Comparison of ENCODE assay signal across 1 cellular context in the genomic region with DNA sequence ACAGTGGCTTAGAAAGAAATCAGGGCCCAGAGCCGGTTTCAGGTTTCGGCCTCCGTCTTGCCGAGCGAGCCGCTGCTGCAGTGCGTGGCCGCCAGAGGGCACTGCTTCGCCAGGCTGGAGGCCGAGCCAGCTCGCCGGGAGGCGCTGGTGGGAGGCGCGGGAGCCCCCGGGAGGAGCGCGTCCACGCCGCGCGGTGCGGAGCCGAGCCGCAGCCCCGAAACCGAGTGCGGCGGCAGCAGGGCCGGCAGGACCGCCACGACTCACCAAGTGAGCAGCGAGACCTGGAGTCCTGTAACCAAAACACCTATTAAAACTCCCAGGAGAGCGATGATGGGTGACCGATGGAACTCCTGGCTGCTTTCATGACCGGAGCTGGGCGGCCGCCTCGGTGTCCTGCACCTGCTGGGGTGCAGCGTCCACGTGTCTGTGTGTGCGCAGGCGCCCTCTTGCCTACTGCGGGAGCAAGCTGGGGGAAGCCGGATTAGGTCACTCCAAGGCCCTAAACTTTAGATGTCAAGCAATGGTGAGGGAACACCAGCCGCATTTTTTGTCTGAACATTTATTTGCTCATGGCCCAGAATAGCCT.
TF ChIP-seq lines count a peak whose summit lies in the region.

No MANE protein-coding gene starts in this region.

TF ChIP-seq in HepG2, 621 proteins besides CTCF, POLR2A, EP300 and RAD21 (continued from another document and continues in another):
- TF ChIP-seq, protein P1, sequence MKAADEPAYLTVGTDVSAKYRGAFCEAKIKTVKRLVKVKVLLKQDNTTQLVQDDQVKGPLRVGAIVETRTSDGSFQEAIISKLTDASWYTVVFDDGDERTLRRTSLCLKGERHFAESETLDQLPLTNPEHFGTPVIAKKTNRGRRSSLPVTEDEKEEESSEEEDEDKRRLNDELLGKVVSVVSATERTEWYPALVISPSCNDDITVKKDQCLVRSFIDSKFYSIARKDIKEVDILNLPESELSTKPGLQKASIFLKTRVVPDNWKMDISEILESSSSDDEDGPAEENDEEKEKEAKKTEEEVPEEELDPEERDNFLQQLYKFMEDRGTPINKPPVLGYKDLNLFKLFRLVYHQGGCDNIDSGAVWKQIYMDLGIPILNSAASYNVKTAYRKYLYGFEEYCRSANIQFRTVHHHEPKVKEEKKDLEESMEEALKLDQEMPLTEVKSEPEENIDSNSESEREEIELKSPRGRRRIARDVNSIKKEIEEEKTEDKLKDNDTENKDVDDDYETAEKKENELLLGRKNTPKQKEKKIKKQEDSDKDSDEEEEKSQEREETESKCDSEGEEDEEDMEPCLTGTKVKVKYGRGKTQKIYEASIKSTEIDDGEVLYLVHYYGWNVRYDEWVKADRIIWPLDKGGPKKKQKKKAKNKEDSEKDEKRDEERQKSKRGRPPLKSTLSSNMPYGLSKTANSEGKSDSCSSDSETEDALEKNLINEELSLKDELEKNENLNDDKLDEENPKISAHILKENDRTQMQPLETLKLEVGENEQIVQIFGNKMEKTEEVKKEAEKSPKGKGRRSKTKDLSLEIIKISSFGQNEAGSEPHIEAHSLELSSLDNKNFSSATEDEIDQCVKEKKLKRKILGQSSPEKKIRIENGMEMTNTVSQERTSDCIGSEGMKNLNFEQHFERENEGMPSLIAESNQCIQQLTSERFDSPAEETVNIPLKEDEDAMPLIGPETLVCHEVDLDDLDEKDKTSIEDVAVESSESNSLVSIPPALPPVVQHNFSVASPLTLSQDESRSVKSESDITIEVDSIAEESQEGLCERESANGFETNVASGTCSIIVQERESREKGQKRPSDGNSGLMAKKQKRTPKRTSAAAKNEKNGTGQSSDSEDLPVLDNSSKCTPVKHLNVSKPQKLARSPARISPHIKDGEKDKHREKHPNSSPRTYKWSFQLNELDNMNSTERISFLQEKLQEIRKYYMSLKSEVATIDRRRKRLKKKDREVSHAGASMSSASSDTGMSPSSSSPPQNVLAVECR (CRISPR knock-in tag; IDR thresholded peaks at IDR 0.05; ENCODE audit: borderline replicate concordance): peak; percentile 34; the same call in 1 of the 2 replicates
- TF ChIP-seq PHF21A (CRISPR knock-in tag; IDR thresholded peaks at IDR 0.05): 0 out of 2 replicates have a peak, but pooled peaks have one; percentile 48
- peak; percentile 24; the same call in 1 of the 2 replicates for TF ChIP-seq ZNF24 (IDR thresholded peaks at IDR 0.05)
- 0 out of 2 replicates have a peak, but pooled peaks have one; percentile 32 for TF ChIP-seq CBX5 (CRISPR knock-in tag; IDR thresholded peaks at IDR 0.05; ENCODE audit: borderline replicate concordance)
- TF ChIP-seq ZNF337 (CRISPR knock-in tag; IDR thresholded peaks at IDR 0.05; ENCODE audit: borderline replicate concordance, low read depth): no peak
- peak; percentile 30 for TF ChIP-seq TBL1XR1 (IDR thresholded peaks at IDR 0.05; ENCODE audit: borderline replicate concordance, low read length, partially characterized antibody)
- TF ChIP-seq RXRA (CRISPR knock-in tag; IDR thresholded peaks at IDR 0.05): peak; percentile 20; the same call in 1 of the 2 replicates
- TF ChIP-seq HOXA3 (CRISPR knock-in tag; IDR thresholded peaks at IDR 0.05): peak; percentile 62; the same call in 1 of the 2 replicates
- TF ChIP-seq, protein P2, sequence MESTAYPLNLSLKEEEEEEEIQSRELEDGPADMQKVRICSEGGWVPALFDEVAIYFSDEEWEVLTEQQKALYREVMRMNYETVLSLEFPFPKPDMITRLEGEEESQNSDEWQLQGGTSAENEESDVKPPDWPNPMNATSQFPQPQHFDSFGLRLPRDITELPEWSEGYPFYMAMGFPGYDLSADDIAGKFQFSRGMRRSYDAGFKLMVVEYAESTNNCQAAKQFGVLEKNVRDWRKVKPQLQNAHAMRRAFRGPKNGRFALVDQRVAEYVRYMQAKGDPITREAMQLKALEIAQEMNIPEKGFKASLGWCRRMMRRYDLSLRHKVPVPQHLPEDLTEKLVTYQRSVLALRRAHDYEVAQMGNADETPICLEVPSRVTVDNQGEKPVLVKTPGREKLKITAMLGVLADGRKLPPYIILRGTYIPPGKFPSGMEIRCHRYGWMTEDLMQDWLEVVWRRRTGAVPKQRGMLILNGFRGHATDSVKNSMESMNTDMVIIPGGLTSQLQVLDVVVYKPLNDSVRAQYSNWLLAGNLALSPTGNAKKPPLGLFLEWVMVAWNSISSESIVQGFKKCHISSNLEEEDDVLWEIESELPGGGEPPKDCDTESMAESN (CRISPR knock-in tag; conservative IDR thresholded peaks at IDR 0.05): peak; percentile 73
- TF ChIP-seq SNAPC2 (CRISPR knock-in tag; IDR thresholded peaks at IDR 0.05): 0 out of 2 replicates have a peak, but pooled peaks have one; percentile 54
- 0 out of 2 replicates have a peak, but pooled peaks have one; percentile 49 for TF ChIP-seq TOPORS (CRISPR knock-in tag; IDR thresholded peaks at IDR 0.05)
- TF ChIP-seq, protein P3, sequence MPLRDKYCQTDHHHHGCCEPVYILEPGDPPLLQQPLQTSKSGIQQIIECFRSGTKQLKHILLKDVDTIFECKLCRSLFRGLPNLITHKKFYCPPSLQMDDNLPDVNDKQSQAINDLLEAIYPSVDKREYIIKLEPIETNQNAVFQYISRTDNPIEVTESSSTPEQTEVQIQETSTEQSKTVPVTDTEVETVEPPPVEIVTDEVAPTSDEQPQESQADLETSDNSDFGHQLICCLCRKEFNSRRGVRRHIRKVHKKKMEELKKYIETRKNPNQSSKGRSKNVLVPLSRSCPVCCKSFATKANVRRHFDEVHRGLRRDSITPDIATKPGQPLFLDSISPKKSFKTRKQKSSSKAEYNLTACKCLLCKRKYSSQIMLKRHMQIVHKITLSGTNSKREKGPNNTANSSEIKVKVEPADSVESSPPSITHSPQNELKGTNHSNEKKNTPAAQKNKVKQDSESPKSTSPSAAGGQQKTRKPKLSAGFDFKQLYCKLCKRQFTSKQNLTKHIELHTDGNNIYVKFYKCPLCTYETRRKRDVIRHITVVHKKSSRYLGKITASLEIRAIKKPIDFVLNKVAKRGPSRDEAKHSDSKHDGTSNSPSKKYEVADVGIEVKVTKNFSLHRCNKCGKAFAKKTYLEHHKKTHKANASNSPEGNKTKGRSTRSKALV (CRISPR knock-in tag; IDR thresholded peaks at IDR 0.05): peak; percentile 56; the same call in 1 of the 2 replicates
- peak; percentile 67; the same call in 1 of the 2 replicates for TF ChIP-seq ZNF768 (CRISPR knock-in tag; IDR thresholded peaks at IDR 0.05)
- 0 out of 2 replicates have a peak, but pooled peaks have one; percentile 72 for TF ChIP-seq DNMT1 (CRISPR knock-in tag; IDR thresholded peaks at IDR 0.05)
- TF ChIP-seq MAZ (IDR thresholded peaks at IDR 0.05; ENCODE audit: borderline replicate concordance, low read depth, low read length): peak; percentile 55; the same call in 1 of the 2 replicates
- peak; percentile 90 for TF ChIP-seq MAZ (CRISPR knock-in tag; IDR thresholded peaks at IDR 0.05; ENCODE audit: low read depth)
- 0 out of 2 replicates have a peak, but pooled peaks have one; percentile 33 for TF ChIP-seq TBP (CRISPR knock-in tag; IDR thresholded peaks at IDR 0.05)
- 0 out of 2 replicates have a peak, but pooled peaks have one; percentile 70 for TF ChIP-seq ZNF598 (CRISPR knock-in tag; IDR thresholded peaks at IDR 0.05; ENCODE audit: borderline replicate concordance)
- TF ChIP-seq, protein P4, sequence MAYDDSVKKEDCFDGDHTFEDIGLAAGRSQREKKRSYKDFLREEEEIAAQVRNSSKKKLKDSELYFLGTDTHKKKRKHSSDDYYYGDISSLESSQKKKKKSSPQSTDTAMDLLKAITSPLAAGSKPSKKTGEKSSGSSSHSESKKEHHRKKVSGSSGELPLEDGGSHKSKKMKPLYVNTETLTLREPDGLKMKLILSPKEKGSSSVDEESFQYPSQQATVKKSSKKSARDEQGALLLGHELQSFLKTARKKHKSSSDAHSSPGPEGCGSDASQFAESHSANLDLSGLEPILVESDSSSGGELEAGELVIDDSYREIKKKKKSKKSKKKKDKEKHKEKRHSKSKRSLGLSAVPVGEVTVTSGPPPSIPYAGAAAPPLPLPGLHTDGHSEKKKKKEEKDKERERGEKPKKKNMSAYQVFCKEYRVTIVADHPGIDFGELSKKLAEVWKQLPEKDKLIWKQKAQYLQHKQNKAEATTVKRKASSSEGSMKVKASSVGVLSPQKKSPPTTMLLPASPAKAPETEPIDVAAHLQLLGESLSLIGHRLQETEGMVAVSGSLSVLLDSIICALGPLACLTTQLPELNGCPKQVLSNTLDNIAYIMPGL (CRISPR knock-in tag; IDR thresholded peaks at IDR 0.05; ENCODE audit: borderline replicate concordance in 1 of 2, low read depth in 1 of 2): peak; percentile 65 to 84; a peak in 3 of 4 replicates
- TF ChIP-seq, protein P5, sequence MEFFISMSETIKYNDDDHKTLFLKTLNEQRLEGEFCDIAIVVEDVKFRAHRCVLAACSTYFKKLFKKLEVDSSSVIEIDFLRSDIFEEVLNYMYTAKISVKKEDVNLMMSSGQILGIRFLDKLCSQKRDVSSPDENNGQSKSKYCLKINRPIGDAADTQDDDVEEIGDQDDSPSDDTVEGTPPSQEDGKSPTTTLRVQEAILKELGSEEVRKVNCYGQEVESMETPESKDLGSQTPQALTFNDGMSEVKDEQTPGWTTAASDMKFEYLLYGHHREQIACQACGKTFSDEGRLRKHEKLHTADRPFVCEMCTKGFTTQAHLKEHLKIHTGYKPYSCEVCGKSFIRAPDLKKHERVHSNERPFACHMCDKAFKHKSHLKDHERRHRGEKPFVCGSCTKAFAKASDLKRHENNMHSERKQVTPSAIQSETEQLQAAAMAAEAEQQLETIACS (CRISPR knock-in tag; IDR thresholded peaks at IDR 0.05): peak; percentile 81
- peak; percentile 34; the same call in 1 of the 2 replicates for TF ChIP-seq ZBTB7B (CRISPR knock-in tag; IDR thresholded peaks at IDR 0.05)
- TF ChIP-seq, protein P6, sequence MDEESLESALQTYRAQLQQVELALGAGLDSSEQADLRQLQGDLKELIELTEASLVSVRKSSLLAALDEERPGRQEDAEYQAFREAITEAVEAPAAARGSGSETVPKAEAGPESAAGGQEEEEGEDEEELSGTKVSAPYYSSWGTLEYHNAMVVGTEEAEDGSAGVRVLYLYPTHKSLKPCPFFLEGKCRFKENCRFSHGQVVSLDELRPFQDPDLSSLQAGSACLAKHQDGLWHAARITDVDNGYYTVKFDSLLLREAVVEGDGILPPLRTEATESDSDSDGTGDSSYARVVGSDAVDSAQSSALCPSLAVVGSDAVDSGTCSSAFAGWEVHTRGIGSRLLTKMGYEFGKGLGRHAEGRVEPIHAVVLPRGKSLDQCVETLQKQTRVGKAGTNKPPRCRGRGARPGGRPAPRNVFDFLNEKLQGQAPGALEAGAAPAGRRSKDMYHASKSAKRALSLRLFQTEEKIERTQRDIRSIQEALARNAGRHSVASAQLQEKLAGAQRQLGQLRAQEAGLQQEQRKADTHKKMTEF (CRISPR knock-in tag; IDR thresholded peaks at IDR 0.05): peak; percentile 43; the same call in 1 of the 2 replicates
- TF ChIP-seq, protein P7, sequence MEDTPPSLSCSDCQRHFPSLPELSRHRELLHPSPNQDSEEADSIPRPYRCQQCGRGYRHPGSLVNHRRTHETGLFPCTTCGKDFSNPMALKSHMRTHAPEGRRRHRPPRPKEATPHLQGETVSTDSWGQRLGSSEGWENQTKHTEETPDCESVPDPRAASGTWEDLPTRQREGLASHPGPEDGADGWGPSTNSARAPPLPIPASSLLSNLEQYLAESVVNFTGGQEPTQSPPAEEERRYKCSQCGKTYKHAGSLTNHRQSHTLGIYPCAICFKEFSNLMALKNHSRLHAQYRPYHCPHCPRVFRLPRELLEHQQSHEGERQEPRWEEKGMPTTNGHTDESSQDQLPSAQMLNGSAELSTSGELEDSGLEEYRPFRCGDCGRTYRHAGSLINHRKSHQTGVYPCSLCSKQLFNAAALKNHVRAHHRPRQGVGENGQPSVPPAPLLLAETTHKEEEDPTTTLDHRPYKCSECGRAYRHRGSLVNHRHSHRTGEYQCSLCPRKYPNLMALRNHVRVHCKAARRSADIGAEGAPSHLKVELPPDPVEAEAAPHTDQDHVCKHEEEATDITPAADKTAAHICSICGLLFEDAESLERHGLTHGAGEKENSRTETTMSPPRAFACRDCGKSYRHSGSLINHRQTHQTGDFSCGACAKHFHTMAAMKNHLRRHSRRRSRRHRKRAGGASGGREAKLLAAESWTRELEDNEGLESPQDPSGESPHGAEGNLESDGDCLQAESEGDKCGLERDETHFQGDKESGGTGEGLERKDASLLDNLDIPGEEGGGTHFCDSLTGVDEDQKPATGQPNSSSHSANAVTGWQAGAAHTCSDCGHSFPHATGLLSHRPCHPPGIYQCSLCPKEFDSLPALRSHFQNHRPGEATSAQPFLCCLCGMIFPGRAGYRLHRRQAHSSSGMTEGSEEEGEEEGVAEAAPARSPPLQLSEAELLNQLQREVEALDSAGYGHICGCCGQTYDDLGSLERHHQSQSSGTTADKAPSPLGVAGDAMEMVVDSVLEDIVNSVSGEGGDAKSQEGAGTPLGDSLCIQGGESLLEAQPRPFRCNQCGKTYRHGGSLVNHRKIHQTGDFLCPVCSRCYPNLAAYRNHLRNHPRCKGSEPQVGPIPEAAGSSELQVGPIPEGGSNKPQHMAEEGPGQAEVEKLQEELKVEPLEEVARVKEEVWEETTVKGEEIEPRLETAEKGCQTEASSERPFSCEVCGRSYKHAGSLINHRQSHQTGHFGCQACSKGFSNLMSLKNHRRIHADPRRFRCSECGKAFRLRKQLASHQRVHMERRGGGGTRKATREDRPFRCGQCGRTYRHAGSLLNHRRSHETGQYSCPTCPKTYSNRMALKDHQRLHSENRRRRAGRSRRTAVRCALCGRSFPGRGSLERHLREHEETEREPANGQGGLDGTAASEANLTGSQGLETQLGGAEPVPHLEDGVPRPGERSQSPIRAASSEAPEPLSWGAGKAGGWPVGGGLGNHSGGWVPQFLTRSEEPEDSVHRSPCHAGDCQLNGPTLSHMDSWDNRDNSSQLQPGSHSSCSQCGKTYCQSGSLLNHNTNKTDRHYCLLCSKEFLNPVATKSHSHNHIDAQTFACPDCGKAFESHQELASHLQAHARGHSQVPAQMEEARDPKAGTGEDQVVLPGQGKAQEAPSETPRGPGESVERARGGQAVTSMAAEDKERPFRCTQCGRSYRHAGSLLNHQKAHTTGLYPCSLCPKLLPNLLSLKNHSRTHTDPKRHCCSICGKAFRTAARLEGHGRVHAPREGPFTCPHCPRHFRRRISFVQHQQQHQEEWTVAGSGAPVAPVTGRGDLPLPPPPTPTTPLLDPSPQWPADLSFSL (CRISPR knock-in tag; IDR thresholded peaks at IDR 0.05): no peak
- peak; percentile 78; the same call in 1 of the 2 replicates for TF ChIP-seq TMF1 (CRISPR knock-in tag; IDR thresholded peaks at IDR 0.05; ENCODE audit: low read depth)
- TF ChIP-seq, protein P8, sequence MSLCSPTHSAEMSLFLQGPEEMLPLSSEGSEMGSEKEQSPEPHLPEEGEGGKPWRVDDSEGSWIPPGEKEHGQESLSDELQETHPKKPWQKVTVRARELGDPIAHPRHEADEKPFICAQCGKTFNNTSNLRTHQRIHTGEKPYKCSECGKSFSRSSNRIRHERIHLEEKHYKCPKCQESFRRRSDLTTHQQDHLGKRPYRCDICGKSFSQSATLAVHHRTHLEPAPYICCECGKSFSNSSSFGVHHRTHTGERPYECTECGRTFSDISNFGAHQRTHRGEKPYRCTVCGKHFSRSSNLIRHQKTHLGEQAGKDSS (CRISPR knock-in tag; IDR thresholded peaks at IDR 0.05; ENCODE audit: borderline replicate concordance, low read depth): peak; percentile 57; the same call in 1 of the 2 replicates
- TF ChIP-seq SIX1 (CRISPR knock-in tag; IDR thresholded peaks at IDR 0.05; ENCODE audit: borderline replicate concordance): peak; percentile 91
- TF ChIP-seq SMAD9 (CRISPR knock-in tag; IDR thresholded peaks at IDR 0.05): 0 out of 2 replicates have a peak, but pooled peaks have one; percentile 54
- TF ChIP-seq ZSCAN21 (CRISPR knock-in tag; IDR thresholded peaks at IDR 0.05; ENCODE audit: borderline replicate concordance): peak; percentile 60; the same call in 1 of the 2 replicates
